Comparison of ENCODE assay signal across 1 cellular context in the genomic region with DNA sequence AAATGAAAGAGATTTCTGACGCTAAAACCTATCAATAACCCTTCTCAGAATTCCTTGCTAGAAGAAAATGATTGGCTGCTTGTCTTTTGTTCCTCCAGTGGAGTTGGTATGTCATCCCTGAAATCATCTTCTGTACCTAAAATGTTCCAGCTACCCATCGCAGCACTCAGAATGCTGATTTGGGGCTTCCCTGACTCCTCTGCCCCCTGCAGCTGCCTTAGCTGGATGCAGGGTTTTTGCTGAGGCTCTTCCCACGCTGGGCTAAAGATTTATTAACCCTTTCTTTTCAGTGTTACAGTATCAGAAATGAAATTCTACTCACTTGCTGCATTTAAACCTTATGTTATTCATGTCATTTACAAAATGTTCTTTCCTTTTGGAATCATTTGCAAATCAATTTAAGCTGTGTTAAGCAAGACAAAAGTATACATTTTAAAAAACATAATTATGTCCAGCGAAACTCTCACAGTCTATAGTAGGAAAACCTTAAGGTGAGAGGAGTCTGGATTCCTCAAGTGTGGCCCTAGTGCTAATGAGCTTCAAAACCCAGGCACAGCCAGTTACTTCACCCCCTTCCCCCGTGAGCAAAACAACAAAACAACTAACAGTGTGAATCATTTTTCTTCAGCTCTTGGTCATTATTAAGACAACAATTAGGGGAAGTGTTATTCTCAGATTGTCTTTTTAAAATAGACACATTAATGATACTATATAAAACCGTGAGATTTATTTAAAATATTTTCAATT.
TF ChIP-seq lines count a peak whose summit lies in the region.

No MANE protein-coding gene starts in this region.

TF ChIP-seq in K562, 482 proteins besides CTCF, POLR2A, EP300 and RAD21:
- peak in 1 of 2 experiments; percentile 7; a peak in 1 of 4 replicates for TF ChIP-seq KDM1A (IDR thresholded peaks at IDR 0.05)
- TF ChIP-seq PKNOX1 (IDR thresholded peaks at IDR 0.05) = 0 out of 2 replicates have a peak, but pooled peaks have one; percentile 8
- TF ChIP-seq GATAD2B (IDR thresholded peaks at IDR 0.05; ENCODE audit: borderline replicate concordance) = no peak
TF ChIP-seq in K562: peak in this region for 2.
